Comparison of ENCODE assay signal across 7 cellular contexts in the genomic region with DNA sequence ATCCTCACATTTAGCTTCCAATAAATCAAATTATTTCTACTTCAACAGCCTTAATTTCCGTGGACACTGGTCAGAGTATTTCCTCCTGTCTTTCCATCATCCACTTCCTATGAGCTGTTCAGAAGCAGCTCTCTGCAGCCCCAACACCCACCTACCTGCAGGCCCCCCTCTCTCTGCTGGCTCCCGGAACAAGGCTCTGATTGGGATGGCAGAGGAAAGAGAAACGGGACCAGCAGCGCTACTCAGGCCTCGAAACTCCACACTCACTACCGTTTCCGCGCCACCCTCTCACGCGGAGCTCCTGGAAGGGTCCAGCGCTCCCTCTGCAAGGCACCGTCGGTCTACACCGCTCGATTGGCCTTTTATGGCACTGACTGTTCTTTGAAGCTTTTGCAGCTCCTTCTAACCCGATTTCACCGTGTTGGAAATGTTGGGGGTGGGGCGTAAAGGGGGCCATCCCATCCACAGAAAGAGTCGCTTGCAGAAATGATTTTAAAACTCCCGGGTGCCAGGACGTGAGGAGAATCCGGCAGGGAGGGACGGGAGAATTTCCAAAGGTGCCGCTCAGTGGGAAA. TPM values are rescaled to one million over a fixed set of nuclear protein-coding genes. Genes with fewer than 3 reads are reported as not detected.
DNase-seq lines count a peak whose midpoint lies in the region; ATAC-seq and TF ChIP-seq lines count a peak whose summit lies in the region.

No MANE protein-coding gene starts in this region.

- H2AFZ ChIP-seq in parathyroid adenoma, result peak overlapping the region; percentile 97

- peak overlapping the region; percentile 87 for H3K4me3 Mint-ChIP-seq in glutamatergic neuron (ENCODE audit: unreplicated experiment)

- DNase-seq in GM06990 (ENCODE audit: extremely low read depth, insufficient read length) (no peak), WERI-Rb-1 (no peak), glutamatergic neuron (no peak), ecto neural progenitor cell (ENCODE audit: low spot score) (no peak)

- H3K79me2 ChIP-seq in parathyroid adenoma, result peaks cover 3% of the 10 kb centered on the region

- no peaks in the 10 kb centered on the region for H3K36me3 Mint-ChIP-seq in glutamatergic neuron (ENCODE audit: unreplicated experiment)

- peaks cover 7% of the 10 kb centered on the region for H3K27me3 Mint-ChIP-seq in glutamatergic neuron (ENCODE audit: unreplicated experiment)

- TF ChIP-seq CTCF in GM06990 (IDR thresholded peaks at IDR 0.05; ENCODE audit: insufficient read depth, low read length, poor library complexity, severe bottlenecking) (no peak), WERI-Rb-1 (IDR thresholded peaks at IDR 0.05; ENCODE audit: low read depth, low read length) (no peak), glutamatergic neuron (IDR thresholded peaks at IDR 0.05; ENCODE audit: partially characterized antibody, unreplicated experiment) (no peak), parathyroid adenoma (IDR thresholded peaks at IDR 0.05) (no peak)

- peak overlapping the region; percentile 99 for H3K27ac Mint-ChIP-seq in glutamatergic neuron (ENCODE audit: unreplicated experiment)

- H3K9me3 ChIP-seq in HUES64 (ENCODE audit: insufficient read depth, low read depth, low read length) (no peaks in the 10 kb centered on the region), WERI-Rb-1 (ENCODE audit: severe bottlenecking) (peaks cover 3% of the 10 kb centered on the region), parathyroid adenoma (ENCODE audit: control insufficient read depth, low read length) (no peaks in the 10 kb centered on the region)

- H3K36me3 ChIP-seq in GM06990 (ENCODE audit: control insufficient read depth, insufficient read depth, low read length) (no peaks in the 10 kb centered on the region), HUES64 (ENCODE audit: insufficient read depth, low read length) (no peaks in the 10 kb centered on the region), WERI-Rb-1 (no peaks in the 10 kb centered on the region; the same call in 1 of the 2 replicates), parathyroid adenoma (ENCODE audit: control insufficient read depth, insufficient read depth, low read length) (no peaks in the 10 kb centered on the region)

- H3K4me1 ChIP-seq in HUES64 (ENCODE audit: insufficient read depth, low read length), result peaks cover 44% of the 10 kb centered on the region
- H3K4me1 ChIP-seq in parathyroid adenoma, result peaks cover 7% of the 10 kb centered on the region

- H3K4me3 ChIP-seq in GM06990 (replicated peaks; ENCODE audit: low read depth, low read length), result peak overlapping the region; percentile 78
- peak overlapping the region; percentile 95 for H3K4me3 ChIP-seq in HUES64 (ENCODE audit: low read length)
- H3K4me3 ChIP-seq in WERI-Rb-1 (ENCODE audit: low read depth, low read length), result peak overlapping the region; percentile 97
- peak overlapping the region; percentile 70 for H3K4me3 ChIP-seq in parathyroid adenoma (ENCODE audit: low read depth, low read length)

- peak overlapping the region; percentile 69 for H3K4me2 ChIP-seq in parathyroid adenoma (ENCODE audit: low read length)

- peak; percentile 12 for ATAC-seq in GM21423 (IDR thresholded peaks at IDR 0.05; ENCODE audit: unreplicated experiment)

- no peaks in the 10 kb centered on the region for H3K27me3 ChIP-seq in GM06990 (replicated peaks; ENCODE audit: control insufficient read depth, insufficient read depth, low read length)
- H3K27me3 ChIP-seq in HUES64 (ENCODE audit: insufficient read depth, low read length), result no peaks in the 10 kb centered on the region
- no peaks in the 10 kb centered on the region for H3K27me3 ChIP-seq in WERI-Rb-1 (ENCODE audit: insufficient read depth, low read depth, severe bottlenecking)
- no peaks in the 10 kb centered on the region for H3K27me3 ChIP-seq in parathyroid adenoma (ENCODE audit: control insufficient read depth, insufficient read depth, low read length)

- H3K9me3 Mint-ChIP-seq in glutamatergic neuron (ENCODE audit: unreplicated experiment), result peaks cover 6% of the 10 kb centered on the region

- H3K27ac ChIP-seq in HUES64 (ENCODE audit: low read depth, low read length), result peak overlapping the region; percentile 89
- H3K27ac ChIP-seq in WERI-Rb-1, result peak overlapping the region; percentile 94
- H3K27ac ChIP-seq in parathyroid adenoma, result peak overlapping the region; percentile 91

- H3K4me1 Mint-ChIP-seq in glutamatergic neuron (ENCODE audit: low read depth, unreplicated experiment), result peaks cover 14% of the 10 kb centered on the region

- under 1% methylated on average over 24 of the region's 24 CpGs for WGBS in HUES64

- H3K9ac ChIP-seq in HUES64 (ENCODE audit: low read depth, low read length), result peak overlapping the region; percentile 97
- peak overlapping the region; percentile 28 for H3K9ac ChIP-seq in parathyroid adenoma

RNA-seq across cellular contexts. Expression of gene PANX1, which starts 0.4 kb away (rescaled TPM):
- 27.5 TPM for polyA plus RNA-seq in HUES64 (2013, experiment 1 of 2)
- polyA plus RNA-seq in HUES64 (2013, experiment 2 of 2), result 27.8 TPM
- 58.0 TPM for total RNA-seq in glutamatergic neuron (ENCODE audit: unreplicated experiment)
